1 cellular context compared by ENCODE assay signal in the genomic region with DNA sequence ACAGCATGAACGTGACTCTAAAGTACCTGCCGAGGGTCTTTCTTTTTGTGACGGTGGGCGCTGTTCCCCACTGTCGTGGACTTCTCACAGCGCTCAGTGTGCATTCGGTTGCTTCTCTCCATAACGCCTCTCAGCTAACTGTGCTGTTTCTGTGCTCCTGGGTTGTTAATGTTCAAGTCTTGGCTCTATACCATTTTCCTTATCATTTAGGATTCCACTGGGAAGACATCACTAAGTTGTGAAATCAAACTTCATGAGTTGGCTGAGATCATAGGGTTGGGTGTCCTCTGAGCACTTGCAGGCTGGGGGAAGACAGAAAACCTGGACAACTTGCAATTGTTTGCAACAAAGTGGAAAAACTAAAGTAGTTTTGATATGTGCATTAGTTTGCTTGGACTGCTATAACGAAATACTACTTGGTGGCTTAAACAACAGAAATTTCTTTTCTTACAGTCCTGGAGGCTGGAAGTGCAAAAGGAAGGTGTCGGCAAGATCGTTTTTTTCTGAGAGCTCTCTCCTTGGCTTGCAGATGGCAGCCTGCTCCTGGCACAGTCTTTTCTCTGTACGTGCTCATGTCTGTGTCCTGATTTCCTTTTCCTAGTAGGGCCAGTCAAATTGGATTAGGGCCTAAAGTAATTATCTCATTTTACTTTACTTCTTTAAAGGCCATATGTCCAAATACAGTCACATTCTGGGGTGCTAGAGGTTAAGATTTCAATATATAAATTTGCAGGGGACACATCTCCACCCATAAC.
A peak's percentile ranks its signal among the peaks of the same experiment; 100 is the strongest.
TF ChIP-seq lines count a peak whose summit lies in the region.

No MANE protein-coding gene starts in this region.

TF ChIP-seq in IMR-90, 13 proteins besides CTCF, POLR2A, EP300 and RAD21:
- TF ChIP-seq CEBPB (IDR thresholded peaks at IDR 0.05; ENCODE audit: low read depth, low read length), result peak; percentile 20; the same call in 1 of the 2 replicates
